23 cellular contexts compared by ENCODE assay signal in the genomic region with DNA sequence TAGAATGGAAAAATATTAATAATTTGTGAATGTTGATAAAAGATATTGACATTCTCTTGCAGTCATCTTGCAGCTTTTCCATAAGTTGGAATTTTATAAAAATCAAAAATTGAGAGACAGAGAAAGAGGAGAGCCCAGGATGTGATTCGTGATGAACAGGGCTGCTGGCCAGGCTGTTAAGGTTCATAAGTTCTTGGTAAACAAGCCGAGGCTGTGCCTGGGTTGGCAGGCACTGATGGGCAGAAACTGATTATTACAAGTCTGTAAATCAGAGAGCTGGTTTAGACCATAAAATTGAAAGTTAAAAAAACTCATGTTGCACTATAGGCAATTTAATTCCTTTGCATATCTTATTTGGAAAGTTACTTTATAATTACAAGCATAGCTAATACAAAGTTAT.
"Had no signal": no experiment of that assay in that cellular context is flagged by ENCODE, and none has a peak within 500 bp of the region (broad histone marks: within the 10 kb centered on the region; RNA-seq: fewer than 3 reads in every experiment).

No MANE protein-coding gene starts in this region.

- DNase-seq: activated CD4-positive, alpha-beta T cell treated with anti-CD3 and anti-CD28 coated beads for 36 hours; activated CD4-positive, alpha-beta T cell treated with anti-CD3 and anti-CD28 coated beads, Interleukin-2, amount 10 ng/mL, durations not matched to agents 7 days and 5 days; activated CD4-positive, alpha-beta T cell treated with anti-CD3 and anti-CD28 coated beads, Interleukin-2, amount 50 U/mL, for 48 hours; activated CD8-positive, alpha-beta T cell treated with anti-CD3 and anti-CD28 coated beads, Interleukin-2, amount 10 ng/mL, durations not matched to agents 7 days and 5 days; activated gamma-delta T cell; activated naive CD4-positive, alpha-beta T cell treated with Interleukin-2 at 50 U/mL for 16 hours; activated naive CD8-positive, alpha-beta T cell treated with anti-CD3 and anti-CD28 coated beads, Interleukin-2, amount 10 ng/mL, durations not matched to agents 7 days and 5 days; activated T-cell treated with anti-CD3 and anti-CD28 coated beads, Interleukin-2, amount 50 U/mL, for 24 hours; amygdala; NCI-H1092 treated with DMSO at 0.1 percent for 48 hours; NCI-H1417; NCI-H146; NCI-H187; NCI-H2081 treated with DMSO at 0.1 percent for 48 hours; NCI-H226; NCI-H446 treated with DMSO at 0.1 percent for 48 hours; NCI-H524; NCI-H774; SHP77; SJCRH30 had no signal

- ATAC-seq: activated CD4-positive, alpha-beta T cell treated with anti-CD3 and anti-CD28 coated beads for 36 hours; activated CD4-positive, CD25-positive, alpha-beta regulatory T cell treated with anti-CD3 and anti-CD28 coated beads, Interleukin-2, amount 50 U/mL, for 24 hours; activated CD8-positive, alpha-beta T cell treated with anti-CD3 and anti-CD28 coated beads, Interleukin-2, amount 10 ng/mL, durations not matched to agents 7 days and 5 days; Panc1; WTC11 had no signal
